Comparison of ENCODE assay signal across 11 cellular contexts in the genomic region with DNA sequence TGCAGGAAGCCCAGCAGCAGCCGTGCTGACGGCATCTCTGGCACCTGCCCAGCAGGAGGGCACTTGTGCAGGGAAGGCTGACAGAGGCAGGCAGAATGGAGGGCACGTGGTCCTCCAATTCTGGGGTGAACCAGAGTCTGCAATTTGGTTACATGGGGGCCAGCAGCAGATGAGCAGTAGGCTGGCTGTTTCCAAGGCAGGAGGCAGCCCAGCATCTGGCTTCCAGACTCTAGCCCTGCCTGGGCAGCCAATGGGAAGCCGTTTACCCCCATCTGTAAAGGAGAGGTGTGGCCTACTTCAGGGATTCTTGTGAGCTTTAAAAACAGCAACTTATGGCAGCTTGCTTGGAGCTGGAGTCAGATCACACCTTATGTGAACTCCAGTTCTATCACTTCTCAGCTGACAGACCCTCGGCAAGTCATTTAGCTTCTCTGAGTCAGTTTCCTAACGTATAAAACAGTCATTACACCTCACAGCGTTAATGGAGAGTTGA. TPM values are rescaled to one million over a fixed set of nuclear protein-coding genes. Genes with fewer than 3 reads are reported as not detected.
DNase-seq lines count a peak whose midpoint lies in the region; ATAC-seq and TF ChIP-seq lines count a peak whose summit lies in the region.
"Had no signal": no experiment of that assay in that cellular context is flagged by ENCODE, and none has a peak within 500 bp of the region (broad histone marks: within the 10 kb centered on the region; RNA-seq: fewer than 3 reads in every experiment).

No MANE protein-coding gene starts in this region.

- H3K9me3 ChIP-seq in SJCRH30 (replicated peaks) (no peaks in the 10 kb centered on the region), transverse colon (no peaks in the 10 kb centered on the region)

- no peaks in the 10 kb centered on the region for H3K27me3 Mint-ChIP-seq in activated T-cell treated with anti-CD3 and anti-CD28 coated beads, Interleukin-2, amount 50 U/mL, for 24 hours
- H3K27me3 Mint-ChIP-seq: CD4-positive, alpha-beta memory T cell; natural killer cell treated with Interleukin-12 subunit alpha and Interleukin-12 subunit beta and Interleukin-15 and Interleukin-18, amount 100 ng/mL, for 72 hours; stimulated activated naive CD8-positive, alpha-beta T cell treated with anti-CD3 and anti-CD28 coated beads, Interleukin-15, Interleukin-2, amounts not matched to agents 100 ng/mL and 50 ng/mL, for 24 hours had no signal

- no peak for TF ChIP-seq CTCF in transverse colon (IDR thresholded peaks at IDR 0.05)

- H3K4me1 ChIP-seq in SJCRH30 (peaks cover 34% of the 10 kb centered on the region), transverse colon (peaks cover 0 to 7% (median 4%) of the 10 kb centered on the region in 4 donors)

- no peak for TF ChIP-seq EP300 in transverse colon (IDR thresholded peaks at IDR 0.05; ENCODE audit: low read depth)

- no peak overlapping the region for H3K4me3 Mint-ChIP-seq in activated T-cell treated with anti-CD3 and anti-CD28 coated beads, Interleukin-2, amount 50 U/mL, for 24 hours
- H3K4me3 Mint-ChIP-seq: CD4-positive, alpha-beta memory T cell; natural killer cell treated with Interleukin-12 subunit alpha and Interleukin-12 subunit beta and Interleukin-15 and Interleukin-18, amount 100 ng/mL, for 72 hours; stimulated activated naive CD8-positive, alpha-beta T cell treated with anti-CD3 and anti-CD28 coated beads, Interleukin-15, Interleukin-2, amounts not matched to agents 100 ng/mL and 50 ng/mL, for 24 hours had no signal

- 65% methylated on average over 7 of the region's 7 CpGs; no CpG with 5 or more reads in 1 of the 2 donors for WGBS in transverse colon (ENCODE audit: low coverage in 1 of 2), 2 donors

- no peaks in the 10 kb centered on the region for H3K9me3 Mint-ChIP-seq in activated T-cell treated with anti-CD3 and anti-CD28 coated beads, Interleukin-2, amount 50 U/mL, for 24 hours
- H3K9me3 Mint-ChIP-seq: CD4-positive, alpha-beta memory T cell; natural killer cell treated with Interleukin-12 subunit alpha and Interleukin-12 subunit beta and Interleukin-15 and Interleukin-18, amount 100 ng/mL, for 72 hours; stimulated activated naive CD8-positive, alpha-beta T cell treated with anti-CD3 and anti-CD28 coated beads, Interleukin-15, Interleukin-2, amounts not matched to agents 100 ng/mL and 50 ng/mL, for 24 hours had no signal

- peak; percentile 64 for ATAC-seq in Right ventricle myocardium inferior

- TF ChIP-seq POLR2A in transverse colon (IDR thresholded peaks at IDR 0.05) = no peak

- in situ Hi-C loops in transverse colon (cut with MboI; ENCODE audit: low pct_ligation_motif_present in 1 of 4, low pct_unique_long_range_greater_than_20kb in 1 of 4, low sequenced_read_pairs in 3 of 4) = no loop called here

- peaks cover 4% of the 10 kb centered on the region for H3K4me1 Mint-ChIP-seq in activated T-cell treated with anti-CD3 and anti-CD28 coated beads, Interleukin-2, amount 50 U/mL, for 24 hours (ENCODE audit: low read depth)

- H3K27ac ChIP-seq in SJCRH30 (peak overlapping the region; percentile 56), transverse colon (peak overlapping the region; percentile 3 to 69 (median 30))

- H3K27ac Mint-ChIP-seq in activated T-cell treated with anti-CD3 and anti-CD28 coated beads, Interleukin-2, amount 50 U/mL, for 24 hours = peak overlapping the region; percentile 17
- H3K27ac Mint-ChIP-seq: natural killer cell treated with Interleukin-12 subunit alpha and Interleukin-12 subunit beta and Interleukin-15 and Interleukin-18, amount 100 ng/mL, for 72 hours; stimulated activated naive CD8-positive, alpha-beta T cell treated with anti-CD3 and anti-CD28 coated beads, Interleukin-15, Interleukin-2, amounts not matched to agents 100 ng/mL and 50 ng/mL, for 24 hours had no signal

- intact Hi-C loops in Right ventricle myocardium inferior (cut with DNase I) (loop anchor here (2.0 kb wide), 1 partner anchor 33 kb away; no protein-coding TSS in a partner anchor), transverse colon (cut with DNase I; ENCODE audit: low total_unique reads) (no loop called here)

- H3K4me3 ChIP-seq in SJCRH30 = no peak overlapping the region
- H3K4me3 ChIP-seq in transverse colon = no peak overlapping the region

- H3K27me3 ChIP-seq in SJCRH30 = no peaks in the 10 kb centered on the region
- H3K27me3 ChIP-seq in transverse colon = no peaks in the 10 kb centered on the region

- DNase-seq in activated T-cell treated with anti-CD3 and anti-CD28 coated beads, Interleukin-2, amount 50 U/mL, for 24 hours = no peak
- no peak for DNase-seq in activated T-cell treated with anti-CD3 and anti-CD28 coated beads, Interleukin-2, amount 50 U/mL, for 48 hours
- peak; percentile 33 to 57 for DNase-seq in SJCRH30
- peak; percentile 75 for DNase-seq in Right ventricle myocardium inferior (ENCODE audit: missing footprints)
- DNase-seq in transverse colon = no peak
- DNase-seq in iPS-NIHi7 (ENCODE audit: extremely low spot score) = no peak
- DNase-seq in activated CD4-positive, alpha-beta T cell treated with anti-CD3 and anti-CD28 coated beads, Interleukin-2, amount 50 U/mL, for 1 hour = no peak
- no peak for DNase-seq in SW480 (ENCODE audit: low spot score)
- DNase-seq: CD4-positive, alpha-beta memory T cell had no signal

- H3K36me3 Mint-ChIP-seq in activated T-cell treated with anti-CD3 and anti-CD28 coated beads, Interleukin-2, amount 50 U/mL, for 24 hours (ENCODE audit: low read depth) = peaks cover 99% of the 10 kb centered on the region

- H3K36me3 ChIP-seq in SJCRH30 = peaks cover 17% of the 10 kb centered on the region; the same call in 1 of the 2 replicates
- peaks cover 0 to 48% (median 14%) of the 10 kb centered on the region in 4 donors for H3K36me3 ChIP-seq in transverse colon

RNA-seq across cellular contexts. Expression of a gene that starts 27.9 kb away (rescaled TPM):
- total RNA-seq in SJCRH30 (2014; rRNA removed; shearing (Covaris generic)) = 4.1 and 4.3 TPM in 2 replicates
- 1.1 TPM for total RNA-seq in Right ventricle myocardium inferior
- 1 to 10 TPM in 3 of 4 donors, not detected in 1; 1.2 to 5.0 (median 2.4) TPM for total RNA-seq in transverse colon

RNA-seq across cellular contexts. Expression of a gene that starts 36.9 kb away (rescaled TPM):
- total RNA-seq in SJCRH30 (2014; rRNA removed; shearing (Covaris generic)) = 5.0 and 6.4 TPM in 2 replicates
- total RNA-seq in Right ventricle myocardium inferior (24.3 TPM), transverse colon (10 to 100 TPM; 21.1 to 81.0 (median 43.6) TPM)

RNA-seq across cellular contexts. Expression of a gene that starts 45.0 kb away (rescaled TPM):
- 40.5 and 41.3 TPM in 2 replicates for total RNA-seq in SJCRH30 (2014; rRNA removed; shearing (Covaris generic))
- total RNA-seq in Right ventricle myocardium inferior (29.2 TPM), transverse colon (100 to 1,000 TPM in 2 of 4 donors, 10 to 100 TPM in 2; 45.6 to 107 (median 92.4) TPM)

Comparison
In these comparisons a context has a peak if more than half of its experiments do, and no peak if none do; other contexts are left out.
1. DNase-seq: peak in SJCRH30 (2 of 2) and Right ventricle myocardium inferior (single experiment); none in activated T-cell treated with anti-CD3 and anti-CD28 coated beads, Interleukin-2, amount 50 U/mL, for 24 hours (single experiment), activated T-cell treated with anti-CD3 and anti-CD28 coated beads, Interleukin-2, amount 50 U/mL, for 48 hours (0 of 2), transverse colon (single experiment), iPS-NIHi7 (single experiment), activated CD4-positive, alpha-beta T cell treated with anti-CD3 and anti-CD28 coated beads, Interleukin-2, amount 50 U/mL, for 1 hour (single experiment) and SW480 (single experiment).